In the genomic region with DNA sequence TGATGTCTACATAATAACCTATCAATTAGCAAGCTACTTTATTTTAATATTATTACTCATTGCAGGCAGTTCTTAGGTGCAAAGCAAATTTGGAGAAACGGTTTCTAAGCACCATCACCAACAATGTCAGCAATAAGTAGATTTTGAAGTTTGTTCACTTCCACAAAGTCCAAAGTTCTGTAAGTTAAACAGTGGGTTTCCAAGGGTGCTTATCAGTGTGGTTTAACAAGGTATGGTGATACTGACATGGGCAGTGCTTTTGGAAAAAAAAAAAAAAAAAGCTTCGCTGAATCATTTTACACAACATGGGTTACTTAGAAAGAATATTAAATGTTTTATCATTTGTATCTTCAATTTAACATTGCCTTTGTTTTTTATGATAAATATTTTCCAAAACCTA, we compare ENCODE assay signal across 30 cellular contexts.
"Had no signal": no experiment of that assay in that cellular context is flagged by ENCODE, and none has a peak within 500 bp of the region (broad histone marks: within the 10 kb centered on the region; RNA-seq: fewer than 3 reads in every experiment).

No MANE protein-coding gene starts in this region.

- H2AFZ ChIP-seq: neural progenitor cell had no signal

- ATAC-seq: heart right ventricle; left cardiac atrium; left lung; natural killer cell; stimulated activated effector memory CD8-positive, alpha-beta T cell treated with anti-CD3 and anti-CD28 coated beads, Interleukin-12 subunit alpha, Interleukin-12 subunit beta, amount 100 ng/mL, for 72 hours; upper lobe of right lung had no signal

- H3K4me3 ChIP-seq: heart right ventricle, left lung, lung, neural progenitor cell, right atrium auricular region, right lobe of liver, skin epidermis, spleen, suprapubic skin, thoracic aorta, tibial artery, upper lobe of right lung had no signal

- H3K27ac ChIP-seq: heart right ventricle, left lung, neural progenitor cell, neutrophil, right atrium auricular region, right lobe of liver, skin epidermis, spleen, suprapubic skin, thoracic aorta, tibial artery, upper lobe of right lung had no signal

- H3K27me3 Mint-ChIP-seq: progenitor cell of endocrine pancreas had no signal

- H3K27me3 ChIP-seq: right atrium auricular region, right lobe of liver, spleen, upper lobe of right lung had no signal

- FAIRE-seq: keratinocyte, urothelium cell line had no signal

- H3K4me3 Mint-ChIP-seq: mesothelial cell of epicardium; naive B cell; natural killer cell; nephron progenitor cell; neural progenitor cell; stimulated activated effector memory CD8-positive, alpha-beta T cell treated with anti-CD3 and anti-CD28 coated beads, Interleukin-12 subunit alpha, Interleukin-12 subunit beta, amount 100 ng/mL, for 72 hours; stimulated activated naive CD8-positive, alpha-beta T cell treated with anti-CD3 and anti-CD28 coated beads, Interleukin-15, Interleukin-2, amounts not matched to agents 100 ng/mL and 50 ng/mL, for 24 hours had no signal

- H3K36me3 ChIP-seq: heart right ventricle, left lung, neural progenitor cell, neutrophil, right atrium auricular region, right lobe of liver, spleen, suprapubic skin, thoracic aorta, tibial artery, upper lobe of right lung had no signal

- H3K9me3 ChIP-seq: heart right ventricle, left lung, neutrophil, right atrium auricular region, right lobe of liver, spleen, suprapubic skin, thoracic aorta, tibial artery, upper lobe of right lung had no signal

- H3K9me3 Mint-ChIP-seq: naive B cell; natural killer cell; stimulated activated effector memory CD8-positive, alpha-beta T cell treated with anti-CD3 and anti-CD28 coated beads, Interleukin-12 subunit alpha, Interleukin-12 subunit beta, amount 100 ng/mL, for 72 hours had no signal

- H3K4me1 ChIP-seq: heart right ventricle, left lung, neural progenitor cell, right atrium auricular region, right lobe of liver, spleen, suprapubic skin, upper lobe of right lung had no signal

- H3K36me3 Mint-ChIP-seq: mesothelial cell of epicardium; natural killer cell; stimulated activated effector memory CD8-positive, alpha-beta T cell treated with anti-CD3 and anti-CD28 coated beads, Interleukin-12 subunit alpha, Interleukin-12 subunit beta, amount 100 ng/mL, for 72 hours had no signal

- H3K4me2 ChIP-seq: neural progenitor cell had no signal

- DNase-seq: heart right ventricle; hippocampal formation; kidney glomerular epithelial cell; left cardiac atrium; left lung; mesendoderm; naive B cell; natural killer cell; nephron progenitor cell; occipital lobe; right lobe of liver; spleen; stimulated activated CD4-positive, alpha-beta T cell treated with anti-CD3 and anti-CD28 coated beads, Interleukin-4, amount 100 ng/mL, for 24 hours; stimulated activated naive CD4-positive, alpha-beta T cell; tibial artery; trophoblast cell; upper lobe of right lung had no signal

- H3K4me1 Mint-ChIP-seq: natural killer cell; stimulated activated effector memory CD8-positive, alpha-beta T cell treated with anti-CD3 and anti-CD28 coated beads, Interleukin-12 subunit alpha, Interleukin-12 subunit beta, amount 100 ng/mL, for 72 hours had no signal

- H3K9ac ChIP-seq: neural progenitor cell had no signal

- H3K27ac Mint-ChIP-seq: mesothelial cell of epicardium; naive B cell; natural killer cell; nephron progenitor cell; neural progenitor cell; stimulated activated effector memory CD8-positive, alpha-beta T cell treated with anti-CD3 and anti-CD28 coated beads, Interleukin-12 subunit alpha, Interleukin-12 subunit beta, amount 100 ng/mL, for 72 hours; stimulated activated naive CD8-positive, alpha-beta T cell treated with anti-CD3 and anti-CD28 coated beads, Interleukin-15, Interleukin-2, amounts not matched to agents 100 ng/mL and 50 ng/mL, for 24 hours had no signal
